19 cellular contexts compared by ENCODE assay signal in the genomic region with DNA sequence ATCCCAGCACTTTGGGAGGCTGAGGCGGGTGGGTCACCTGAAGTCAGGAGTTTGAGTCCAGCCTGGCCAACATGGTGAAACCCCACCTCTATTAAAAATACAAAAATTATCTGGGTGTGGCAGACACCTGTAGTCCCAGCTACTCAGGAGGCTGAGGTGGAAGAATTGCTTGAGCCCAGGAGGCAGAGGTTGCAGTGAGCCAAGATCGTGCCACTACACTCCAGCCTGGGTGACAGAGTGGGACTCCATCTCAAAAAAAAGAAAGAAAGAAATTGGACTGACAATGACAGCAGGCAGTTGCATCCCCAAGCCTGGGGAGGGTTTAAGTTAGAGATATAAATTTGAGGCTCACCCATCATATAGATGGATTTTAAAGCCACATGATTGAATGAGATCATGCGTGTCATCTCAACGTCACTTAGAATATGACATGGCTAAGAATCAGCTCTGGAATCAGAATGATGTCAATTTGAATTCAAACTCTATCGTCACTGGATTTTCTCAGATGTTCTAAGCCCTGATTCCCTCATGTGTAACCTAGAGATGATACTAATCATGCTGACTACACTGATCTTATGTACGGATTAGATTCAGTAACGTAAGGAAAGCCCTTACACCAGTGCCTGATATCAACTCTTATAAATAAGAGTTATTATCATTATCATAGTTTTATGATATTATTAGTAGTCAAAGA.
DNase-seq lines count a peak whose midpoint lies in the region; ATAC-seq, FAIRE-seq and TF ChIP-seq lines count a peak whose summit lies in the region.
"Had no signal": no experiment of that assay in that cellular context is flagged by ENCODE, and none has a peak within 500 bp of the region (broad histone marks: within the 10 kb centered on the region; RNA-seq: fewer than 3 reads in every experiment).

No MANE protein-coding gene starts in this region.

- H3K27ac Mint-ChIP-seq in activated naive CD8-positive, alpha-beta T cell treated with anti-CD3 and anti-CD28 coated beads, Interleukin-2, amount 50 U/mL, for 24 hours = peak overlapping the region; percentile 82
- H3K27ac Mint-ChIP-seq in activated naive CD8-positive, alpha-beta T cell treated with anti-CD3 and anti-CD28 coated beads for 36 hours = no peak overlapping the region
- H3K27ac Mint-ChIP-seq in stimulated activated memory B cell treated with anti-CD40 and anti-IgM and Interleukin-4, amounts not matched to agents 10 μg/mL and 1 μg/mL and 100 μg/mL, for 72 hours = peak overlapping the region; percentile 68
- H3K27ac Mint-ChIP-seq: WTC11 had no signal

- H3K4me3 ChIP-seq in keratinocyte (ENCODE audit: control insufficient read depth in 2 of 3, extremely low read depth in 1 of 3, insufficient read depth in 2 of 3, low read depth in 1 of 3, low read length in 3 of 3) = no peak overlapping the region
- H3K4me3 ChIP-seq: gastroesophageal sphincter, mucosa of descending colon, right lobe of liver had no signal

- peaks cover 4% of the 10 kb centered on the region for H3K9me3 Mint-ChIP-seq in activated naive CD8-positive, alpha-beta T cell treated with anti-CD3 and anti-CD28 coated beads, Interleukin-2, amount 50 U/mL, for 24 hours
- H3K9me3 Mint-ChIP-seq in activated naive CD8-positive, alpha-beta T cell treated with anti-CD3 and anti-CD28 coated beads for 36 hours = peaks cover 3% of the 10 kb centered on the region
- H3K9me3 Mint-ChIP-seq in stimulated activated memory B cell treated with anti-CD40 and anti-IgM and Interleukin-4, amounts not matched to agents 10 μg/mL and 1 μg/mL and 100 μg/mL, for 72 hours = peaks cover 10% of the 10 kb centered on the region
- H3K9me3 Mint-ChIP-seq: activated naive CD4-positive, alpha-beta T cell treated with anti-CD3 and anti-CD28 coated beads for 36 hours; WTC11 had no signal

- H3K9me1 ChIP-seq in keratinocyte (ENCODE audit: control insufficient read depth, extremely low read depth, insufficient read depth, low read length) = no peaks in the 10 kb centered on the region

- no peak for DNase-seq in activated naive CD8-positive, alpha-beta T cell treated with anti-CD3 and anti-CD28 coated beads, Interleukin-2, amount 50 U/mL, for 24 hours
- DNase-seq in activated naive CD8-positive, alpha-beta T cell treated with anti-CD3 and anti-CD28 coated beads for 36 hours = no peak
- DNase-seq in RWPE1 (ENCODE audit: low spot score) (no peak), keratinocyte (ENCODE audit: low read depth, low spot score) (no peak), DMS53 treated with DMSO at 0.1 percent for 48 hours (lab: John Stamatoyannopoulos, UW; ENCODE audit: unreplicated experiment) (no peak), NCI-H2171 (lab: John Stamatoyannopoulos, UW) (no peak), NCI-H345 (lab: John Stamatoyannopoulos, UW) (no peak)
- DNase-seq: left cardiac atrium, NCI-H187 treated with DMSO at 0.1 percent for 48 hours, SHP77 had no signal

- H3K36me3 Mint-ChIP-seq in activated naive CD8-positive, alpha-beta T cell treated with anti-CD3 and anti-CD28 coated beads, Interleukin-2, amount 50 U/mL, for 24 hours (ENCODE audit: low read depth) = peaks cover 4% of the 10 kb centered on the region
- no peaks in the 10 kb centered on the region for H3K36me3 Mint-ChIP-seq in activated naive CD8-positive, alpha-beta T cell treated with anti-CD3 and anti-CD28 coated beads for 36 hours
- H3K36me3 Mint-ChIP-seq in stimulated activated memory B cell treated with anti-CD40 and anti-IgM and Interleukin-4, amounts not matched to agents 10 μg/mL and 1 μg/mL and 100 μg/mL, for 72 hours = peaks cover 13% of the 10 kb centered on the region
- H3K36me3 Mint-ChIP-seq: brain, WTC11 had no signal

- ATAC-seq in activated naive CD8-positive, alpha-beta T cell treated with anti-CD3 and anti-CD28 coated beads, Interleukin-2, amount 50 U/mL, for 24 hours = no peak
- ATAC-seq in stimulated activated memory B cell treated with anti-CD40 and anti-IgM and Interleukin-4, amounts not matched to agents 10 μg/mL and 1 μg/mL and 100 μg/mL, for 72 hours = no peak
- ATAC-seq: gastroesophageal sphincter had no signal

- TF ChIP-seq CTCF in RWPE1 (conservative IDR thresholded peaks at IDR 0.05; ENCODE audit: low read depth) (no peak), keratinocyte (optimal IDR thresholded peaks at IDR 0.05 in 1 of 3, IDR thresholded peaks at IDR 0.05 in 1 of 3, conservative IDR thresholded peaks at IDR 0.05 in 1 of 3; ENCODE audit: extremely low read depth in 1 of 3, insufficient read depth in 2 of 3, low read length in 3 of 3) (no peak)

- CTCF ChIA-PET in RWPE1 (lab: Yijun Ruan, JAX) = interaction anchor here (0.5 to 1.2 kb wide), 2 partner anchors 8 to 10 kb away, joined by 3 to 4 read pairs; no protein-coding TSS in a partner anchor

- POLR2A ChIA-PET in RWPE1 (lab: Yijun Ruan, JAX; ENCODE audit: low non-redundant PET) = no interaction called here

- no peaks in the 10 kb centered on the region for H3K27me3 Mint-ChIP-seq in activated naive CD8-positive, alpha-beta T cell treated with anti-CD3 and anti-CD28 coated beads, Interleukin-2, amount 50 U/mL, for 24 hours
- no peaks in the 10 kb centered on the region for H3K27me3 Mint-ChIP-seq in activated naive CD8-positive, alpha-beta T cell treated with anti-CD3 and anti-CD28 coated beads for 36 hours
- H3K27me3 Mint-ChIP-seq in stimulated activated memory B cell treated with anti-CD40 and anti-IgM and Interleukin-4, amounts not matched to agents 10 μg/mL and 1 μg/mL and 100 μg/mL, for 72 hours = no peaks in the 10 kb centered on the region
- H3K27me3 Mint-ChIP-seq: IgD-negative memory B cell had no signal

- H4K20me1 ChIP-seq in keratinocyte (ENCODE audit: control insufficient read depth, extremely low read depth, insufficient read depth, low read length) = no peaks in the 10 kb centered on the region

- H3K27ac ChIP-seq in RWPE1 (peak overlapping the region; percentile 53), keratinocyte (ENCODE audit: control insufficient read depth, insufficient read depth, low read length) (peak overlapping the region; percentile 87)
- H3K27ac ChIP-seq: right lobe of liver had no signal

- H2AFZ ChIP-seq in keratinocyte (ENCODE audit: control insufficient read depth, low read length) = no peak overlapping the region

- H3K4me1 Mint-ChIP-seq in activated naive CD8-positive, alpha-beta T cell treated with anti-CD3 and anti-CD28 coated beads, Interleukin-2, amount 50 U/mL, for 24 hours = peaks cover 43% of the 10 kb centered on the region
- H3K4me1 Mint-ChIP-seq in activated naive CD8-positive, alpha-beta T cell treated with anti-CD3 and anti-CD28 coated beads for 36 hours = peaks cover 10% of the 10 kb centered on the region
- H3K4me1 Mint-ChIP-seq in stimulated activated memory B cell treated with anti-CD40 and anti-IgM and Interleukin-4, amounts not matched to agents 10 μg/mL and 1 μg/mL and 100 μg/mL, for 72 hours = peaks cover 45% of the 10 kb centered on the region

- H3K79me2 ChIP-seq in keratinocyte (ENCODE audit: control insufficient read depth, insufficient read depth, low read length) = no peaks in the 10 kb centered on the region

- no peak overlapping the region for H3K4me3 Mint-ChIP-seq in activated naive CD8-positive, alpha-beta T cell treated with anti-CD3 and anti-CD28 coated beads, Interleukin-2, amount 50 U/mL, for 24 hours
- H3K4me3 Mint-ChIP-seq in activated naive CD8-positive, alpha-beta T cell treated with anti-CD3 and anti-CD28 coated beads for 36 hours = no peak overlapping the region
- H3K4me3 Mint-ChIP-seq in stimulated activated memory B cell treated with anti-CD40 and anti-IgM and Interleukin-4, amounts not matched to agents 10 μg/mL and 1 μg/mL and 100 μg/mL, for 72 hours = no peak overlapping the region
- H3K4me3 Mint-ChIP-seq: brain, WTC11 had no signal

- dilution Hi-C loops in keratinocyte (cut with MboI; ENCODE audit: extremely low pct_ligation_motif_present, low sequenced_read_pairs) = no loop called here

- FAIRE-seq in keratinocyte (lab: Jason Lieb, UNC) = no peak
- FAIRE-seq: endothelial cell of umbilical vein had no signal

- peak overlapping the region; percentile 22 for H3K9ac ChIP-seq in keratinocyte (ENCODE audit: control insufficient read depth, extremely low read depth, insufficient read depth, low read length)

- no peak overlapping the region for H3K4me2 ChIP-seq in keratinocyte (ENCODE audit: control insufficient read depth, extremely low read depth, insufficient read depth, low read depth, low read length)

- no peaks in the 10 kb centered on the region for H3K36me3 ChIP-seq in keratinocyte (ENCODE audit: control insufficient read depth in 2 of 2, extremely low read depth in 1 of 2, insufficient read depth in 2 of 2, low read length in 2 of 2)
- H3K36me3 ChIP-seq: gastroesophageal sphincter, right lobe of liver had no signal

- H3K27me3 ChIP-seq in keratinocyte (ENCODE audit: control insufficient read depth, extremely low read depth, insufficient read depth, low read length) = no peaks in the 10 kb centered on the region
- H3K27me3 ChIP-seq: gastroesophageal sphincter, right lobe of liver had no signal

- H3K9me3 ChIP-seq in keratinocyte (ENCODE audit: control insufficient read depth, low read depth, low read length) = no peaks in the 10 kb centered on the region
- H3K9me3 ChIP-seq: mucosa of descending colon, right lobe of liver had no signal

- peaks cover 39% of the 10 kb centered on the region for H3K4me1 ChIP-seq in keratinocyte (ENCODE audit: control insufficient read depth, extremely low read depth, insufficient read depth, low read length)
- H3K4me1 ChIP-seq: right lobe of liver had no signal
